In genomic region chr20:17533396-17533795, GRCh38 we compare ENCODE assay signal across 10 cellular contexts. TPM values are rescaled to one million over a fixed set of nuclear protein-coding genes. Genes with fewer than 3 reads are reported as not detected.
DNase-seq lines count a peak whose midpoint lies in the region; ATAC-seq and TF ChIP-seq lines count a peak whose summit lies in the region.
"Had no signal": no experiment of that assay in that cellular context is flagged by ENCODE, and none has a peak within 500 bp of the region (broad histone marks: within the 10 kb centered on the region; RNA-seq: fewer than 3 reads in every experiment).

No MANE protein-coding gene starts in this region.

- no peak overlapping the region for H3K4me3 Mint-ChIP-seq in glutamatergic neuron (ENCODE audit: unreplicated experiment)
- H3K4me3 Mint-ChIP-seq in stimulated activated effector memory CD8-positive, alpha-beta T cell treated with anti-CD3 and anti-CD28 coated beads, Interleukin-12 subunit alpha, Interleukin-12 subunit beta, amount 100 ng/mL, for 72 hours: no peak overlapping the region
- no peak overlapping the region for H3K4me3 Mint-ChIP-seq in naive thymus-derived CD4-positive, alpha-beta T cell
- H3K4me3 Mint-ChIP-seq: brain had no signal

- CTCF ChIA-PET in naive thymus-derived CD4-positive, alpha-beta T cell (lab: Charles Lee): interaction anchor here (1.7 kb wide), 1 partner anchor 364 kb away, joined by 3 read pairs; no protein-coding TSS in a partner anchor

- intact Hi-C loops in naive thymus-derived CD4-positive, alpha-beta T cell (cut with micrococcal nuclease): loop anchor here (10.0 kb wide), 3 partner anchors 151 to 751 kb away; partner anchors contain the start of genes MGME1 (in 1 of the 2), RRBP1 (in 1 of the 2), SNX5 (in 1 of the 2) and ZNF133 (in 1 of the 2)

- peaks cover 3% of the 10 kb centered on the region for H3K9me3 Mint-ChIP-seq in glutamatergic neuron (ENCODE audit: unreplicated experiment)
- H3K9me3 Mint-ChIP-seq in stimulated activated effector memory CD8-positive, alpha-beta T cell treated with anti-CD3 and anti-CD28 coated beads, Interleukin-12 subunit alpha, Interleukin-12 subunit beta, amount 100 ng/mL, for 72 hours: no peaks in the 10 kb centered on the region
- H3K9me3 Mint-ChIP-seq in naive thymus-derived CD4-positive, alpha-beta T cell: no peaks in the 10 kb centered on the region

- peaks cover 6% of the 10 kb centered on the region for H3K4me1 Mint-ChIP-seq in glutamatergic neuron (ENCODE audit: low read depth, unreplicated experiment)
- H3K4me1 Mint-ChIP-seq in stimulated activated effector memory CD8-positive, alpha-beta T cell treated with anti-CD3 and anti-CD28 coated beads, Interleukin-12 subunit alpha, Interleukin-12 subunit beta, amount 100 ng/mL, for 72 hours: peaks cover 25% of the 10 kb centered on the region
- H3K4me1 Mint-ChIP-seq in naive thymus-derived CD4-positive, alpha-beta T cell: peaks cover 0 to 42% (median 9%) of the 10 kb centered on the region in 7 donors

- H3K4me3 ChIP-seq in Jurkat, Clone E6-1 (ENCODE audit: low read length): no peak overlapping the region
- no peak overlapping the region for H3K4me3 ChIP-seq in effector memory CD4-positive, alpha-beta T cell (ENCODE audit: insufficient read depth, low read depth, low read length, poor library complexity, severe bottlenecking)
- no peak overlapping the region for H3K4me3 ChIP-seq in naive thymus-derived CD4-positive, alpha-beta T cell (ENCODE audit: low read length)

- H3K27ac ChIP-seq in effector memory CD4-positive, alpha-beta T cell (ENCODE audit: insufficient read depth, low read length, poor library complexity, severe bottlenecking): no peak overlapping the region
- no peak overlapping the region for H3K27ac ChIP-seq in naive thymus-derived CD4-positive, alpha-beta T cell (ENCODE audit: low read depth, low read length)
- H3K27ac ChIP-seq: HL-60 had no signal

- H3K27ac Mint-ChIP-seq in glutamatergic neuron (ENCODE audit: unreplicated experiment): peak overlapping the region; percentile 62
- no peak overlapping the region for H3K27ac Mint-ChIP-seq in stimulated activated effector memory CD8-positive, alpha-beta T cell treated with anti-CD3 and anti-CD28 coated beads, Interleukin-12 subunit alpha, Interleukin-12 subunit beta, amount 100 ng/mL, for 72 hours
- H3K27ac Mint-ChIP-seq in naive thymus-derived CD4-positive, alpha-beta T cell: peak overlapping the region in 1 of 9 donors; percentile 43

- no peak for ATAC-seq in stimulated activated effector memory CD8-positive, alpha-beta T cell treated with anti-CD3 and anti-CD28 coated beads, Interleukin-12 subunit alpha, Interleukin-12 subunit beta, amount 100 ng/mL, for 72 hours
- ATAC-seq in naive thymus-derived CD4-positive, alpha-beta T cell: no peak

- no peak for TF ChIP-seq CTCF in glutamatergic neuron (IDR thresholded peaks at IDR 0.05; ENCODE audit: partially characterized antibody, unreplicated experiment)

- H3K27me3 ChIP-seq in effector memory CD4-positive, alpha-beta T cell (replicated peaks; ENCODE audit: control insufficient read depth, insufficient read depth, low read length, poor library complexity, severe bottlenecking): peaks cover 7% of the 10 kb centered on the region
- peaks cover 0 to 6% of the 10 kb centered on the region in 2 donors for H3K27me3 ChIP-seq in naive thymus-derived CD4-positive, alpha-beta T cell (ENCODE audit: control insufficient read depth in 2 of 2, insufficient read depth in 2 of 2, low read length in 2 of 2)

- H3K36me3 Mint-ChIP-seq in glutamatergic neuron (ENCODE audit: unreplicated experiment): peaks cover 4% of the 10 kb centered on the region
- H3K36me3 Mint-ChIP-seq in stimulated activated effector memory CD8-positive, alpha-beta T cell treated with anti-CD3 and anti-CD28 coated beads, Interleukin-12 subunit alpha, Interleukin-12 subunit beta, amount 100 ng/mL, for 72 hours: no peaks in the 10 kb centered on the region
- H3K36me3 Mint-ChIP-seq in naive thymus-derived CD4-positive, alpha-beta T cell: peaks cover 0 to 3% (median 0%) of the 10 kb centered on the region in 5 donors
- H3K36me3 Mint-ChIP-seq: brain had no signal

- DNase-seq in Daoy (ENCODE audit: low read depth): peak; percentile 69
- peak; percentile 70 for DNase-seq in Jurkat, Clone E6-1 (ENCODE audit: low read depth, low spot score)
- DNase-seq in SKM-1 (lab: John Stamatoyannopoulos, UW; ENCODE audit: unreplicated experiment): peak; percentile 7
- DNase-seq in glutamatergic neuron: no peak
- no peak for DNase-seq in effector memory CD4-positive, alpha-beta T cell
- no peak for DNase-seq in DMS79 treated with DMSO at 0.1 percent for 48 hours (lab: John Stamatoyannopoulos, UW)
- DNase-seq in stimulated activated effector memory CD8-positive, alpha-beta T cell treated with anti-CD3 and anti-CD28 coated beads, Interleukin-12 subunit alpha, Interleukin-12 subunit beta, amount 100 ng/mL, for 72 hours (ENCODE audit: low spot score in 2 of 2): no peak
- DNase-seq in naive thymus-derived CD4-positive, alpha-beta T cell: no peak

- H3K4me1 ChIP-seq in effector memory CD4-positive, alpha-beta T cell (ENCODE audit: control insufficient read depth, insufficient read depth, low read length, poor library complexity, severe bottlenecking): peaks cover 11% of the 10 kb centered on the region
- peaks cover 0 to 5% of the 10 kb centered on the region in 2 donors for H3K4me1 ChIP-seq in naive thymus-derived CD4-positive, alpha-beta T cell (ENCODE audit: control insufficient read depth in 2 of 2, insufficient read depth in 2 of 2, low read length in 2 of 2)

- no peaks in the 10 kb centered on the region for H3K9me3 ChIP-seq in effector memory CD4-positive, alpha-beta T cell (ENCODE audit: control insufficient read depth, low read length)
- no peaks in the 10 kb centered on the region for H3K9me3 ChIP-seq in naive thymus-derived CD4-positive, alpha-beta T cell (ENCODE audit: control insufficient read depth in 2 of 3, low read length in 3 of 3)

- H3K36me3 ChIP-seq in effector memory CD4-positive, alpha-beta T cell (ENCODE audit: control insufficient read depth, insufficient read depth, low read length): no peaks in the 10 kb centered on the region
- no peaks in the 10 kb centered on the region for H3K36me3 ChIP-seq in naive thymus-derived CD4-positive, alpha-beta T cell (ENCODE audit: control insufficient read depth in 2 of 3, insufficient read depth in 3 of 3, low read length in 3 of 3)

- POLR2A ChIA-PET in naive thymus-derived CD4-positive, alpha-beta T cell (lab: Charles Lee): no interaction called here

- peaks cover 3% of the 10 kb centered on the region for H3K27me3 Mint-ChIP-seq in glutamatergic neuron (ENCODE audit: unreplicated experiment)
- peaks cover 12 to 31% (median 21%) of the 10 kb centered on the region in 5 donors for H3K27me3 Mint-ChIP-seq in naive thymus-derived CD4-positive, alpha-beta T cell

RNA-seq across cellular contexts. Expression of gene BFSP1, which starts 2.2 kb away (rescaled TPM):
- 0.42 and 4.2 TPM in 2 replicates for total RNA-seq in Daoy (2014; rRNA removed; shearing (Covaris generic))
- polyA plus RNA-seq in Jurkat, Clone E6-1 (2012; ENCODE audit: insufficient read depth, insufficient read length): 1.8 TPM
- total RNA-seq in glutamatergic neuron (ENCODE audit: unreplicated experiment): 0.69 TPM
- 1 to 10 TPM in 1 of 5 experiments, under 1 TPM in 1, not detected in 3; 0.42 to 3.4 TPM for total RNA-seq in naive thymus-derived CD4-positive, alpha-beta T cell
- not detected for polyA plus RNA-seq in naive thymus-derived CD4-positive, alpha-beta T cell

RNA-seq across cellular contexts. Expression of gene DSTN, which starts 36.5 kb away (rescaled TPM):
- total RNA-seq in Daoy (2014; rRNA removed; shearing (Covaris generic)): 222 and 242 TPM in 2 replicates
- 116 TPM for polyA plus RNA-seq in Jurkat, Clone E6-1 (2012; ENCODE audit: insufficient read depth, insufficient read length)
- total RNA-seq in glutamatergic neuron (ENCODE audit: unreplicated experiment): 233 TPM
- total RNA-seq in naive thymus-derived CD4-positive, alpha-beta T cell: 10 to 100 TPM; 28.7 to 63.6 (median 33.9) TPM
- polyA plus RNA-seq in naive thymus-derived CD4-positive, alpha-beta T cell: 100 to 1,000 TPM in 1 of 2 donors, 10 to 100 TPM in 1; 80.7 to 113 TPM

Comparison
In these comparisons a context has a peak if more than half of its experiments do, and no peak if none do; other contexts are left out.
1. DNase-seq: peak in Daoy (single experiment), Jurkat, Clone E6-1 (single experiment) and SKM-1 (single experiment); none in glutamatergic neuron (single experiment), effector memory CD4-positive, alpha-beta T cell (0 of 3), DMS79 treated with DMSO at 0.1 percent for 48 hours (single experiment), stimulated activated effector memory CD8-positive, alpha-beta T cell treated with anti-CD3 and anti-CD28 coated beads, Interleukin-12 subunit alpha, Interleukin-12 subunit beta, amount 100 ng/mL, for 72 hours (0 of 2) and naive thymus-derived CD4-positive, alpha-beta T cell (0 of 9).